ENCODE assay signal across 19 cellular contexts in the genomic region with DNA sequence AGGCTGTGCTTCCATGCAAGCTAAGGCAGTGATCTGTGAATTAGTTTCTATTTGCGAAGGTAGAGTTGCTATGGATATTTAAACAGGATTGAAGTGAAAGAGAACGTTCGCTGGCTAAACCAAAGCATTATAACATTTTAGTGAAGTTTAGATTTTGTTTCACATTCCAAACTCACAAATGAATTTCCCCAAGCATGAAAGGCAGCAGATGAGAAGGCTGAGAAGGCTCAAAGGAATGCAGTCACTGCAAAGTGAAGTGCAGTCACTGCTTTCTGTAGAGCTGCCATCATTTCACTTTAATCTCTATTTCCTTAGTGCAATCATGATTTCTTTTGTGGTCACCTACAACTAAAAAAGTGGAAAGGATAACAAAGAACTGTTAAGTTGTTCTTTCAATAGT.
A peak's percentile ranks its signal among the peaks of the same experiment; 100 is the strongest.
DNase-seq lines count a peak whose midpoint lies in the region; ATAC-seq, FAIRE-seq and TF ChIP-seq lines count a peak whose summit lies in the region.
"Had no signal": no experiment of that assay in that cellular context is flagged by ENCODE, and none has a peak within 500 bp of the region (broad histone marks: within the 10 kb centered on the region; RNA-seq: fewer than 3 reads in every experiment).

No MANE protein-coding gene starts in this region.

- DNase-seq in ACHN (peak; percentile 56), bronchial epithelial cell (ENCODE audit: low read depth) (peak; percentile 45), kidney tubule cell (ENCODE audit: low spot score) (peak; percentile 89), GM12892 (ENCODE audit: insufficient read length) (no peak), inferior parietal cortex (ENCODE audit: extremely low spot score) (no peak), SK-N-DZ (ENCODE audit: low spot score) (no peak)
- DNase-seq: activated CD8-positive, alpha-beta memory T cell treated with anti-CD3 and anti-CD28 coated beads, Interleukin-2, amount 50 U/mL, for 4 hours; activated gamma-delta T cell treated with Interleukin-2 at 50 U/mL for 16 hours; body of pancreas; dorsolateral prefrontal cortex; left ventricle myocardium superior; NCI-H1694 treated with DMSO at 0.1 percent for 48 hours; pancreas; SJCRH30; stimulated activated naive CD4-positive, alpha-beta T cell treated with Interleukin-2 at 50 U/mL for 16 hours had no signal

- no peak for TF ChIP-seq POLR2A in GM12892 (IDR thresholded peaks at IDR 0.05; ENCODE audit: low read depth, low read length)

- H3K4me3 ChIP-seq in bronchial epithelial cell (ENCODE audit: low read depth, low read length) = no peak overlapping the region
- H3K4me3 ChIP-seq: body of pancreas, dorsolateral prefrontal cortex, GM12878, pancreas, SJCRH30 had no signal

- TF ChIP-seq CTCF in bronchial epithelial cell (IDR thresholded peaks at IDR 0.05; ENCODE audit: insufficient read depth, low read length, severe bottlenecking) = no peak

- no peak for TF ChIP-seq RAD21 in Ishikawa (IDR thresholded peaks at IDR 0.05; ENCODE audit: low read depth)

- in situ Hi-C loops in ACHN (cut with HindIII; ENCODE audit: low pct_ligation_motif_present, low pct_unique_long_range_greater_than_20kb, low sequenced_read_pairs) = no loop called here

- H3K36me3 ChIP-seq in bronchial epithelial cell (ENCODE audit: control insufficient read depth, insufficient read depth, low read length) = no peaks in the 10 kb centered on the region
- H3K36me3 ChIP-seq: pancreas, SJCRH30 had no signal

- no peak for FAIRE-seq in bronchial epithelial cell (lab: Jason Lieb, UNC)
- no peak for FAIRE-seq in GM12892 (lab: Jason Lieb, UNC)
- FAIRE-seq: GM12878, pancreas, urothelium cell line had no signal

- H3K27me3 ChIP-seq in bronchial epithelial cell (ENCODE audit: control insufficient read depth, insufficient read depth, low read length) = no peaks in the 10 kb centered on the region
- H3K27me3 ChIP-seq: body of pancreas, dorsolateral prefrontal cortex, pancreas, SJCRH30 had no signal

- ATAC-seq in GM19035 (IDR thresholded peaks at IDR 0.05; ENCODE audit: unreplicated experiment) = no peak
- ATAC-seq: body of pancreas, GM12878, left ventricle myocardium superior, pancreas had no signal

- no peak for TF ChIP-seq EP300 in Ishikawa (IDR thresholded peaks at IDR 0.05; ENCODE audit: borderline replicate concordance)

TF ChIP-seq in Ishikawa, 13 proteins besides CTCF, POLR2A, EP300 and RAD21:
- TF ChIP-seq TEAD4 (IDR thresholded peaks at IDR 0.05) (peak; percentile 57), FOXM1 (IDR thresholded peaks at IDR 0.05; ENCODE audit: borderline replicate concordance, low read depth) (no peak)

Comparison
In these comparisons a context has a peak if more than half of its experiments do, and no peak if none do; other contexts are left out.
1. DNase-seq: peak in ACHN (single experiment), bronchial epithelial cell (single experiment) and kidney tubule cell (single experiment); none in GM12892 (single experiment), inferior parietal cortex (single experiment) and SK-N-DZ (single experiment).